ENCODE assay signal across 29 cellular contexts in the genomic region with DNA sequence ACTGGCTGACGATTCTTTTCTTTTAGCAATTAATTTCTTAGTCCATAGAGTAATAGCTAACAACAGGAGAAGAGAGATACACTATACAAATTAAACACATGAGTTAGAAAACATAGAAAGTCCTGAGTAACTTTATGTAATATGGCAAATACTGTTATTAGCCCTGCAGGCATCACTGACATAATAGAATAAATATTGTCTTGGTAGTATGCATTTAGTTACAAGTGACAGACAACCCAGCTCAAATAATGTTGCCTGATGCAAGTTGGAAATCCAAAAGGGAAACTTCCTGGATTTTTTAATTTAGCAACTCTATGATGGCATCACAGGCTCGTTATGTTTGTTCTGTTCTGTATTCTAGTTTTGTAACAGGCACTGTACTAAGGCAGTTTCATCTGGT.
"Had no signal": no experiment of that assay in that cellular context is flagged by ENCODE, and none has a peak within 500 bp of the region (broad histone marks: within the 10 kb centered on the region; RNA-seq: fewer than 3 reads in every experiment).

No MANE protein-coding gene starts in this region.

- H3K36me3 Mint-ChIP-seq: activated CD4-positive, alpha-beta memory T cell treated with anti-CD3 and anti-CD28 coated beads for 36 hours; activated naive CD8-positive, alpha-beta T cell had no signal

- DNase-seq: activated CD4-positive, alpha-beta memory T cell treated with anti-CD3 and anti-CD28 coated beads for 36 hours; activated CD4-positive, alpha-beta T cell treated with anti-CD3 and anti-CD28 coated beads for 36 hours; activated CD4-positive, alpha-beta T cell treated with anti-CD3 and anti-CD28 coated beads, Interleukin-2, amount 10 ng/mL, durations not matched to agents 24 days and 14 days; activated CD4-positive, CD25-positive, alpha-beta regulatory T cell; activated CD4-positive, CD25-positive, alpha-beta regulatory T cell treated with anti-CD3 and anti-CD28 coated beads, Interleukin-2, amount 50 U/mL, for 72 hours; activated CD8-positive, alpha-beta memory T cell treated with anti-CD3 and anti-CD28 coated beads, Interleukin-2, amount 50 U/mL, for 48 hours; activated effector memory CD4-positive, alpha-beta T cell treated with Interleukin-2 at 50 U/mL for 16 hours; activated gamma-delta T cell treated with Interleukin-2 at 50 U/mL for 16 hours; activated naive CD4-positive, alpha-beta T cell treated with anti-CD3 and anti-CD28 coated beads, Interleukin-2, amount 50 U/mL, for 16 hours; activated naive CD4-positive, alpha-beta T cell treated with Interleukin-2 at 50 U/mL for 16 hours; activated T-cell treated with anti-CD3 and anti-CD28 coated beads, Interleukin-2, amount 50 U/mL, for 4 hours; amniotic stem cell; anterior cingulate cortex; dorsolateral prefrontal cortex; effector memory CD4-positive, alpha-beta T cell; endodermal cell; esophagus squamous epithelium; heart right ventricle; T-helper 17 cell; T1000 had no signal

- H3K4me3 ChIP-seq: coronary artery, dorsolateral prefrontal cortex, esophagus squamous epithelium, gastroesophageal sphincter, heart right ventricle, hepatocyte had no signal

- H3K36me3 ChIP-seq: esophagus squamous epithelium, gastroesophageal sphincter, heart right ventricle had no signal

- H3K79me2 ChIP-seq: hepatocyte had no signal

- H2AFZ ChIP-seq: hepatocyte had no signal

- H3K27me3 Mint-ChIP-seq: activated CD4-positive, alpha-beta memory T cell treated with anti-CD3 and anti-CD28 coated beads for 36 hours; activated CD4-positive, alpha-beta T cell treated with anti-CD3 and anti-CD28 coated beads, Interleukin-2, amount 10 ng/mL, durations not matched to agents 24 days and 14 days; activated naive CD8-positive, alpha-beta T cell; activated T-helper 17 cell treated with anti-CD3 and anti-CD28 coated beads, Interleukin-2, amount 50 U/mL, for 72 hours; central memory CD8-positive, alpha-beta T cell; dendritic cell treated with granulocyte-macrophage colony-stimulating factor and Interleukin-4, amounts not matched to agents 40 ng/mL and 50 ng/mL, for 4 days; T-helper 17 cell had no signal

- H3K4me1 ChIP-seq: esophagus squamous epithelium, gastroesophageal sphincter, heart right ventricle had no signal

- ATAC-seq: activated CD4-positive, alpha-beta T cell treated with anti-CD3 and anti-CD28 coated beads for 36 hours; activated T-cell treated with anti-CD3 and anti-CD28 coated beads, Interleukin-2, amount 50 U/mL, for 4 hours; activated T-helper 17 cell treated with anti-CD3 and anti-CD28 coated beads, Interleukin-2, amount 50 U/mL, for 72 hours; gastroesophageal sphincter; heart right ventricle; T-helper 17 cell had no signal

- H3K27ac Mint-ChIP-seq: activated CD4-positive, alpha-beta memory T cell treated with anti-CD3 and anti-CD28 coated beads for 36 hours; activated CD4-positive, alpha-beta T cell treated with anti-CD3 and anti-CD28 coated beads for 36 hours; activated CD4-positive, alpha-beta T cell treated with anti-CD3 and anti-CD28 coated beads, Interleukin-2, amount 10 ng/mL, durations not matched to agents 24 days and 14 days; activated naive CD8-positive, alpha-beta T cell; activated T-helper 17 cell treated with anti-CD3 and anti-CD28 coated beads, Interleukin-2, amount 50 U/mL, for 72 hours; dendritic cell treated with granulocyte-macrophage colony-stimulating factor and Interleukin-4, amounts not matched to agents 40 ng/mL and 50 ng/mL, for 4 days; endodermal cell; T-helper 17 cell; T-helper 2 cell treated with Interferon-gamma antibody and Interleukin-4, amounts not matched to agents 5 μg/mL and 100 μg/mL, for 36 hours had no signal

- H3K27me3 ChIP-seq: heart right ventricle, hepatocyte had no signal

- H3K9me3 Mint-ChIP-seq: activated CD4-positive, alpha-beta T cell treated with anti-CD3 and anti-CD28 coated beads, Interleukin-2, amount 10 ng/mL, durations not matched to agents 24 days and 14 days; endodermal cell had no signal

- H3K4me3 Mint-ChIP-seq: activated CD4-positive, alpha-beta memory T cell treated with anti-CD3 and anti-CD28 coated beads for 36 hours; activated CD4-positive, alpha-beta T cell treated with anti-CD3 and anti-CD28 coated beads for 36 hours; activated CD4-positive, alpha-beta T cell treated with anti-CD3 and anti-CD28 coated beads, Interleukin-2, amount 10 ng/mL, durations not matched to agents 24 days and 14 days; activated naive CD8-positive, alpha-beta T cell; activated T-cell treated with anti-CD3 and anti-CD28 coated beads, Interleukin-2, amount 50 U/mL, for 4 hours; activated T-helper 17 cell treated with anti-CD3 and anti-CD28 coated beads, Interleukin-2, amount 50 U/mL, for 72 hours; central memory CD8-positive, alpha-beta T cell; dendritic cell treated with granulocyte-macrophage colony-stimulating factor and Interleukin-4, amounts not matched to agents 40 ng/mL and 50 ng/mL, for 4 days; endodermal cell; T-helper 17 cell; T-helper 2 cell treated with Interferon-gamma antibody and Interleukin-4, amounts not matched to agents 5 μg/mL and 100 μg/mL, for 36 hours had no signal

- H3K9me3 ChIP-seq: esophagus squamous epithelium, gastroesophageal sphincter had no signal

- H3K4me2 ChIP-seq: hepatocyte had no signal

- FAIRE-seq: astrocyte had no signal

- H3K27ac ChIP-seq: coronary artery, dorsolateral prefrontal cortex, esophagus squamous epithelium, gastroesophageal sphincter, heart right ventricle, hepatocyte had no signal

- H3K4me1 Mint-ChIP-seq: activated CD4-positive, alpha-beta T cell treated with anti-CD3 and anti-CD28 coated beads for 36 hours; activated CD4-positive, alpha-beta T cell treated with anti-CD3 and anti-CD28 coated beads, Interleukin-2, amount 10 ng/mL, durations not matched to agents 24 days and 14 days; activated T-helper 17 cell treated with anti-CD3 and anti-CD28 coated beads, Interleukin-2, amount 50 U/mL, for 72 hours; central memory CD8-positive, alpha-beta T cell; T-helper 17 cell had no signal
